Comparison of ENCODE assay signal across 16 cellular contexts in the genomic region with DNA sequence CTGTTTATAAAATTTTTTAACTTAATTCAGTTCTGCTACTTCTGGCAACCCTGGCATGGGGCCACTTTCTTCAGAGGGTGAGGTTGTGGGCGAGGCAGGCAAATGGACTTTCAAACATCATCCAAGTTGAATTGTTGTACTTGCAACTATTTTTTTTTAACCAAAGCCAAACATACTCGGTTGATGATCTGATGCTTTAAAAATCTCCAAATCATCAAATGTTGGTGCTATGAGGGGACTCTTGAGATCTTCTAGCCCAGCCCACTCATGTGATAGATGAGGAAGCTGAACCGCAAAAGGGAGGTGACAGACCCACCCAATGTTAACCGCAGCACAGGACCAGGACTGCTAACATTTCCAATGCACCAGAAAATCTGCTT. TPM values are rescaled to one million over a fixed set of nuclear protein-coding genes. Genes with fewer than 3 reads are reported as not detected.
DNase-seq lines count a peak whose midpoint lies in the region; ATAC-seq, FAIRE-seq and TF ChIP-seq lines count a peak whose summit lies in the region.
"Had no signal": no experiment of that assay in that cellular context is flagged by ENCODE, and none has a peak within 500 bp of the region (broad histone marks: within the 10 kb centered on the region; RNA-seq: fewer than 3 reads in every experiment).

No MANE protein-coding gene starts in this region.

- no peak overlapping the region for H3K56ac ChIP-seq in H9 (ENCODE audit: insufficient read length, low read depth, low read length)

- no peaks in the 10 kb centered on the region for H3K79me1 ChIP-seq in H9 (ENCODE audit: insufficient read depth, low read depth, low read length, poor library complexity, severe bottlenecking)

- H3K4ac ChIP-seq in H9 (ENCODE audit: low read depth, low read length) = no peak overlapping the region

- H3K18ac ChIP-seq in H9 (ENCODE audit: insufficient read length, low read depth, low read length) = no peak overlapping the region

- no peak overlapping the region for H3K14ac ChIP-seq in H9 (ENCODE audit: insufficient read depth, low read length)

- no peak overlapping the region for H2BK5ac ChIP-seq in H9 (ENCODE audit: insufficient read length, low read length)

- no peak overlapping the region for H3K9ac ChIP-seq in H9 (ENCODE audit: extremely low read depth, insufficient read length, low read length)
- H3K9ac ChIP-seq: KMS-11 had no signal

- no peak for TF ChIP-seq CTCF in brain microvascular endothelial cell (IDR thresholded peaks at IDR 0.05; ENCODE audit: low read depth, low read length, missing control alignments)
- TF ChIP-seq CTCF in lower lobe of right lung (IDR thresholded peaks at IDR 0.05) = no peak
- TF ChIP-seq CTCF in H9 (conservative IDR thresholded peaks at IDR 0.05) = no peak

- no peak overlapping the region for H2BK120ac ChIP-seq in H9 (ENCODE audit: low read depth, low read length, poor library complexity, severe bottlenecking)

- intact Hi-C loops in lower lobe of right lung (cut with DNase I) = no loop called here

- H3K23ac ChIP-seq in H9 (ENCODE audit: insufficient read length, low read depth, low read length) = no peak overlapping the region

- H3K27me3 Mint-ChIP-seq in H9 (ENCODE audit: low read depth) = peaks cover 18% of the 10 kb centered on the region

- no peak overlapping the region for H2BK12ac ChIP-seq in H9 (ENCODE audit: insufficient read length, low read depth, low read length)

- no peak overlapping the region for H2BK20ac ChIP-seq in H9 (ENCODE audit: low read depth, low read length, poor library complexity, severe bottlenecking)

- H3K79me2 ChIP-seq in ACC112 (ENCODE audit: control insufficient read depth, insufficient read depth, low read length, unreplicated experiment) (no peaks in the 10 kb centered on the region), H9 (ENCODE audit: insufficient read depth, low read length) (no peaks in the 10 kb centered on the region)

- H3K4me1 ChIP-seq in ACC112 (ENCODE audit: control insufficient read depth, insufficient read depth, low read length, unreplicated experiment) (peaks cover 25% of the 10 kb centered on the region), lower lobe of right lung (peaks cover 12% of the 10 kb centered on the region), HAP-1 (no peaks in the 10 kb centered on the region), H9 (ENCODE audit: insufficient read depth, low read length) (no peaks in the 10 kb centered on the region)

- in situ Hi-C loops in brain microvascular endothelial cell (cut with HindIII; ENCODE audit: low pct_ligation_motif_present, low sequenced_read_pairs) = no loop called here
- in situ Hi-C loops in HAP-1 (cut with MboI; ENCODE audit: low sequenced_read_pairs) = no loop called here

- peaks cover 5 to 18% (median 7%) of the 10 kb centered on the region in 3 experiments for H3K36me3 Mint-ChIP-seq in H9 (ENCODE audit: insufficient read depth in 1 of 3, low read depth in 3 of 3)

- H3K4me3 ChIP-seq in ACC112 (ENCODE audit: low read depth, low read length) = peak overlapping the region; percentile 14; the same call in 1 of the 2 replicates
- H3K4me3 ChIP-seq in brain microvascular endothelial cell (ENCODE audit: low read depth, low read length) = no peak overlapping the region
- no peak overlapping the region for H3K4me3 ChIP-seq in lower lobe of right lung
- no peak overlapping the region for H3K4me3 ChIP-seq in HAP-1
- H3K4me3 ChIP-seq: esophagus squamous epithelium, GM12878, SK-N-MC had no signal

- H3K27ac ChIP-seq in ACC112 (ENCODE audit: low read depth, low read length) (peak overlapping the region; percentile 90), brain microvascular endothelial cell (peak overlapping the region; percentile 70), lower lobe of right lung (peak overlapping the region; percentile 31), H9 (ENCODE audit: insufficient read length, low read depth, low read length) (no peak overlapping the region)
- H3K27ac ChIP-seq: C4-2B, KMS-11, SK-N-MC had no signal

- no peak overlapping the region for H4K8ac ChIP-seq in H9 (replicated peaks; ENCODE audit: insufficient read length, low read depth, low read length)

- no peak overlapping the region for H3K4me2 ChIP-seq in H9 (ENCODE audit: insufficient read depth, insufficient read length, low read length)
- H3K4me2 ChIP-seq: KMS-11 had no signal

- H2BK15ac ChIP-seq in H9 (ENCODE audit: low read depth, low read length) = no peak overlapping the region

- H2AFZ ChIP-seq in ACC112 (ENCODE audit: low read length, unreplicated experiment) = peak overlapping the region; percentile 94
- no peak overlapping the region for H2AFZ ChIP-seq in H9 (ENCODE audit: low read length)

- no peak overlapping the region for H2AK5ac ChIP-seq in H9 (ENCODE audit: insufficient read length, low read length)

- H3K4me1 Mint-ChIP-seq in H9 = peaks cover 13 to 24% of the 10 kb centered on the region in 2 experiments
- H3K4me1 Mint-ChIP-seq: stimulated activated naive B cell treated with anti-CD40 and anti-IgM and Interleukin-4, amounts not matched to agents 10 μg/mL and 1 μg/mL and 100 μg/mL, for 72 hours had no signal

- peaks cover 18 to 21% of the 10 kb centered on the region in 2 experiments for H3K9me3 Mint-ChIP-seq in H9

- H4K5ac ChIP-seq in H9 (ENCODE audit: insufficient read length, low read depth, low read length) = no peak overlapping the region

- no peaks in the 10 kb centered on the region for H3K36me3 ChIP-seq in ACC112 (ENCODE audit: insufficient read depth, low read length)
- H3K36me3 ChIP-seq in brain microvascular endothelial cell (replicated peaks) = no peaks in the 10 kb centered on the region
- no peaks in the 10 kb centered on the region for H3K36me3 ChIP-seq in lower lobe of right lung
- H3K36me3 ChIP-seq in HAP-1 (replicated peaks) = no peaks in the 10 kb centered on the region
- H3K36me3 ChIP-seq: esophagus squamous epithelium had no signal

- no peaks in the 10 kb centered on the region for H4K20me1 ChIP-seq in H9 (ENCODE audit: control insufficient read depth, insufficient read depth, insufficient read length)

- H3K9me3 ChIP-seq in lower lobe of right lung (peaks cover 10% of the 10 kb centered on the region), HAP-1 (peaks cover 6% of the 10 kb centered on the region), H9 (ENCODE audit: control insufficient read depth, low read depth, low read length) (peaks cover 5% of the 10 kb centered on the region)

- H3K27ac Mint-ChIP-seq in H9 = no peak overlapping the region
- H3K27ac Mint-ChIP-seq: activated CD8-positive, alpha-beta T cell treated with anti-CD3 and anti-CD28 coated beads, Interleukin-2, amount 10 ng/mL, durations not matched to agents 7 days and 5 days; stimulated activated naive B cell treated with anti-CD40 and anti-IgM and Interleukin-4, amounts not matched to agents 10 μg/mL and 1 μg/mL and 100 μg/mL, for 72 hours had no signal

- H3K4me3 Mint-ChIP-seq in H9 = no peak overlapping the region
- H3K4me3 Mint-ChIP-seq: activated CD8-positive, alpha-beta T cell treated with anti-CD3 and anti-CD28 coated beads, Interleukin-2, amount 10 ng/mL, durations not matched to agents 7 days and 5 days; stimulated activated naive B cell treated with anti-CD40 and anti-IgM and Interleukin-4, amounts not matched to agents 10 μg/mL and 1 μg/mL and 100 μg/mL, for 72 hours had no signal

- H4K91ac ChIP-seq in H9 (ENCODE audit: insufficient read length, low read depth, low read length) = no peak overlapping the region

- ATAC-seq in lower lobe of right lung (peak; percentile 29 to 69), GM21576 (IDR thresholded peaks at IDR 0.05; ENCODE audit: unreplicated experiment) (no peak)
- ATAC-seq: activated CD8-positive, alpha-beta T cell treated with anti-CD3 and anti-CD28 coated beads, Interleukin-2, amount 10 ng/mL, durations not matched to agents 7 days and 5 days; GM12878; stimulated activated naive B cell treated with anti-CD40 and anti-IgM and Interleukin-4, amounts not matched to agents 10 μg/mL and 1 μg/mL and 100 μg/mL, for 72 hours had no signal

- FAIRE-seq in HTR-8/SVneo (lab: Jason Lieb, UNC) = no peak
- FAIRE-seq: GM12878 had no signal

- no peaks in the 10 kb centered on the region for H3K27me3 ChIP-seq in ACC112 (ENCODE audit: insufficient read depth, low read length)
- H3K27me3 ChIP-seq in brain microvascular endothelial cell (replicated peaks) = no peaks in the 10 kb centered on the region
- no peaks in the 10 kb centered on the region for H3K27me3 ChIP-seq in lower lobe of right lung (ENCODE audit: low read depth)
- no peaks in the 10 kb centered on the region for H3K27me3 ChIP-seq in HAP-1 (ENCODE audit: low read depth)
- H3K27me3 ChIP-seq in H9 (ENCODE audit: insufficient read depth, low read length) = no peaks in the 10 kb centered on the region
- H3K27me3 ChIP-seq: esophagus squamous epithelium had no signal

- H3T11ph ChIP-seq in H9 (ENCODE audit: low read length) = no peak overlapping the region

- WGBS in H9 (ENCODE audit: extremely low coverage, insufficient read length, low lambda C conversion rate) = no CpG with 5 or more reads among the region's 4 CpGs

- H3K23me2 ChIP-seq in H9 (ENCODE audit: insufficient read length, low read depth, low read length, poor library complexity, severe bottlenecking) = no peaks in the 10 kb centered on the region

- DNase-seq in HTR-8/SVneo (ENCODE audit: insufficient read length, low spot score) (peak; percentile 21), brain microvascular endothelial cell (peak; percentile 78), lower lobe of right lung (no peak), HAP-1 (ENCODE audit: low spot score in 2 of 2) (no peak), H9 (no peak), NCI-H2081 treated with DMSO at 0.1 percent for 48 hours (lab: John Stamatoyannopoulos, UW) (no peak)
- DNase-seq: activated CD8-positive, alpha-beta T cell treated with anti-CD3 and anti-CD28 coated beads, Interleukin-2, amount 10 ng/mL, durations not matched to agents 7 days and 5 days; esophagus squamous epithelium; NCI-H510A treated with DMSO at 0.1 percent for 48 hours; stimulated activated naive B cell treated with anti-CD40 and anti-IgM and Interleukin-4, amounts not matched to agents 10 μg/mL and 1 μg/mL and 100 μg/mL, for 72 hours had no signal

RNA-seq across cellular contexts. Expression of gene SLC1A7, which starts 6.7 kb away (rescaled TPM):
- total RNA-seq in lower lobe of right lung = 0.68 TPM
- not detected in 2 replicates for total RNA-seq in H9 (2021)
- total RNA-seq: activated CD8-positive, alpha-beta T cell treated with anti-CD3 and anti-CD28 coated beads, Interleukin-2, amount 10 ng/mL, durations not matched to agents 7 days and 5 days; GM12878 had no signal

Comparison
In these comparisons a context has a peak if more than half of its experiments do, and no peak if none do; other contexts are left out.
1. DNase-seq: peak in HTR-8/SVneo (single experiment) and brain microvascular endothelial cell (single experiment); none in lower lobe of right lung (single experiment), HAP-1 (0 of 2), H9 (single experiment) and NCI-H2081 treated with DMSO at 0.1 percent for 48 hours (single experiment).